ENCODE assay signal across 23 cellular contexts in genomic region chr13:21020176-21020575, GRCh38. TPM values are rescaled to one million over a fixed set of nuclear protein-coding genes. Genes with fewer than 3 reads are reported as not detected.
DNase-seq lines count a peak whose midpoint lies in the region; ATAC-seq and TF ChIP-seq lines count a peak whose summit lies in the region.
"Had no signal": no experiment of that assay in that cellular context is flagged by ENCODE, and none has a peak within 500 bp of the region (broad histone marks: within the 10 kb centered on the region; RNA-seq: fewer than 3 reads in every experiment).

No MANE protein-coding gene starts in this region.

- no peak overlapping the region for H3K9ac ChIP-seq in IMR-90 (ENCODE audit: low read depth, low read length)

- H3K4me2 ChIP-seq in IMR-90 (ENCODE audit: low read depth, low read length) = no peak overlapping the region

- H2AFZ ChIP-seq in IMR-90 (replicated peaks; ENCODE audit: low read length, poor library complexity) = no peak overlapping the region

- no peaks in the 10 kb centered on the region for H3K27me3 ChIP-seq in AG04450 (ENCODE audit: control insufficient read depth, insufficient read depth, low read length)
- H3K27me3 ChIP-seq in IMR-90 (ENCODE audit: control insufficient read depth, insufficient read depth, low read length) = no peaks in the 10 kb centered on the region
- no peaks in the 10 kb centered on the region for H3K27me3 ChIP-seq in sigmoid colon

- no peak overlapping the region for H2BK15ac ChIP-seq in IMR-90 (ENCODE audit: low read depth, low read length)

- peak overlapping the region; percentile 34 for H3K27ac ChIP-seq in AG04450 (ENCODE audit: low read depth, low read length)
- H3K27ac ChIP-seq in IMR-90 (ENCODE audit: insufficient read depth, low read length) = peak overlapping the region; percentile 39; the same call in 1 of the 2 replicates
- peak overlapping the region; percentile 59 to 77 (median 76) for H3K27ac ChIP-seq in sigmoid colon
- H3K27ac ChIP-seq: C4-2B had no signal

- H4K5ac ChIP-seq in IMR-90 (ENCODE audit: low read depth, low read length) = peak overlapping the region; percentile 30; the same call in 1 of the 2 replicates

- H2BK5ac ChIP-seq in IMR-90 (ENCODE audit: low read depth, low read length, poor library complexity, severe bottlenecking) = peak overlapping the region; percentile 5

- no peak overlapping the region for H2AK5ac ChIP-seq in IMR-90 (ENCODE audit: low read depth, low read length)

- no peak overlapping the region for H3K14ac ChIP-seq in IMR-90 (replicated peaks; ENCODE audit: low read depth, low read length)

- ATAC-seq in IMR-90 (ENCODE audit: low read depth) (no peak), GM19351 (IDR thresholded peaks at IDR 0.05; ENCODE audit: unreplicated experiment) (no peak)
- ATAC-seq: activated CD8-positive, alpha-beta memory T cell treated with anti-CD3 and anti-CD28 coated beads, Interleukin-2, amount 10 ng/mL, durations not matched to agents 7 days and 5 days; activated T-cell treated with anti-CD3 and anti-CD28 coated beads, Interleukin-2, amount 50 U/mL, for 72 hours; HCT116; left colon; SK-N-SH treated with all-trans-retinoic acid at 6 μM for 48 hours; stimulated activated naive CD8-positive, alpha-beta T cell treated with anti-CD3 and anti-CD28 coated beads, Interleukin-15, amount 100 ng/mL, for 72 hours had no signal

- TF ChIP-seq EP300 in sigmoid colon (IDR thresholded peaks at IDR 0.05) = no peak

- no peak overlapping the region for H3K4ac ChIP-seq in IMR-90 (ENCODE audit: low read depth, low read length)

- no peaks in the 10 kb centered on the region for H3K9me3 ChIP-seq in AG04450 (ENCODE audit: control insufficient read depth, insufficient read depth, low read length)
- no peaks in the 10 kb centered on the region for H3K9me3 ChIP-seq in IMR-90 (ENCODE audit: control insufficient read depth, insufficient read depth, low read length)
- no peaks in the 10 kb centered on the region for H3K9me3 ChIP-seq in sigmoid colon

- no peak overlapping the region for H2BK20ac ChIP-seq in IMR-90 (ENCODE audit: low read depth, low read length)

- H3K56ac ChIP-seq in IMR-90 (ENCODE audit: extremely low read depth, insufficient read depth, low read length) = no peak overlapping the region

- no peak overlapping the region for H4K8ac ChIP-seq in IMR-90 (ENCODE audit: low read depth in 2 of 2, low read length in 2 of 2)

- H3K18ac ChIP-seq in IMR-90 (ENCODE audit: low read depth, low read length) = peak overlapping the region; percentile 18; the same call in 1 of the 2 replicates

- CTCF ChIA-PET in AG04450 (lab: Charles Lee) (interaction anchor here (0.7 kb wide), 1 partner anchor 111 kb away, joined by 6 read pairs; no protein-coding TSS in a partner anchor), IMR-90 (lab: Yijun Ruan, JAX) (no interaction called here)

- peaks cover 86% of the 10 kb centered on the region for H4K20me1 ChIP-seq in IMR-90 (ENCODE audit: insufficient read depth, low read length)

- H2AK9ac ChIP-seq in IMR-90 (replicated peaks; ENCODE audit: low read depth, low read length, poor library complexity) = no peak overlapping the region

- H3K9me1 ChIP-seq in IMR-90 (ENCODE audit: insufficient read depth, low read length) = peaks cover 34% of the 10 kb centered on the region

- TF ChIP-seq RAD21 in IMR-90 (IDR thresholded peaks at IDR 0.05; ENCODE audit: low read length) = no peak

- in situ Hi-C loops in IMR-90 (cut with MboI; ENCODE audit: low sequenced_read_pairs) = no loop called here
- in situ Hi-C loops in GM13977 (cut with MboI; ENCODE audit: low pct_unique_long_range_greater_than_20kb, low sequenced_read_pairs, unreplicated experiment) = no loop called here

- H3K23ac ChIP-seq in IMR-90 (ENCODE audit: low read depth, low read length) = peak overlapping the region; percentile 23; the same call in 1 of the 2 replicates

- intact Hi-C loops in IMR-90 (cut with micrococcal nuclease) = no loop called here
- intact Hi-C loops in sigmoid colon (cut with DNase I) = loop anchor here (2.0 kb wide), 1 partner anchor 41 kb away; the partner anchor contains the start of gene LATS2

- H4K91ac ChIP-seq in IMR-90 (ENCODE audit: insufficient read depth, low read depth, low read length) = no peak overlapping the region

- peaks cover 11 to 82% of the 10 kb centered on the region in 2 experiments for H3K79me1 ChIP-seq in IMR-90 (ENCODE audit: low read depth in 1 of 2, low read length in 2 of 2)

- H3K4me1 ChIP-seq in IMR-90 (ENCODE audit: control insufficient read depth, insufficient read depth, low read length) (peaks cover 40% of the 10 kb centered on the region), sigmoid colon (peaks cover 0 to 77% (median 73%) of the 10 kb centered on the region in 4 donors)

- H3K4me3 ChIP-seq in AG04450 (ENCODE audit: low read depth, low read length) = no peak overlapping the region
- H3K4me3 ChIP-seq in IMR-90 (ENCODE audit: insufficient read depth, low read depth, low read length) = no peak overlapping the region
- no peak overlapping the region for H3K4me3 ChIP-seq in fibroblast of the aortic adventitia (ENCODE audit: low read depth, low read length)
- no peak overlapping the region for H3K4me3 ChIP-seq in sigmoid colon

- no peak overlapping the region for H2BK120ac ChIP-seq in IMR-90 (ENCODE audit: low read depth, low read length)

- TF ChIP-seq CTCF in AG04450 (IDR thresholded peaks at IDR 0.05; ENCODE audit: low read depth, low read length) (no peak), IMR-90 (conservative IDR thresholded peaks at IDR 0.05; ENCODE audit: low read depth, low read length) (no peak), fibroblast of the aortic adventitia (IDR thresholded peaks at IDR 0.05; ENCODE audit: insufficient read depth, low read length) (no peak), sigmoid colon (IDR thresholded peaks at IDR 0.05) (no peak), GM13977 (IDR thresholded peaks at IDR 0.05; ENCODE audit: extremely low read depth, insufficient read depth, missing control alignments) (no peak)

- dilution Hi-C loops in IMR-90 (cut with HindIII; ENCODE audit: low sequenced_read_pairs, unreplicated experiment) = no loop called here

- 90% methylated on average over 2 of the region's 5 CpGs; no CpG with 5 or more reads in 1 of the 2 experiments for WGBS in IMR-90 (ENCODE audit: extremely low coverage in 2 of 2, insufficient read length in 1 of 2), 2 experiments
- 73 to 75% methylated on average over 5 of the region's 5 CpGs for WGBS in sigmoid colon, 2 donors

- TF ChIP-seq POLR2A in IMR-90 (IDR thresholded peaks at IDR 0.05; ENCODE audit: low read depth, low read length) = no peak
- TF ChIP-seq POLR2A in sigmoid colon (IDR thresholded peaks at IDR 0.05) = no peak

- H3K36me3 ChIP-seq in IMR-90 (ENCODE audit: control insufficient read depth, insufficient read depth, low read length) = peaks cover 8% of the 10 kb centered on the region
- H3K36me3 ChIP-seq in sigmoid colon = no peaks in the 10 kb centered on the region

- no TSS peak for BruUV-seq in IMR-90 (replicated peaks; lab: Mats Ljungman, UMichigan)

- no peak for DNase-seq in AG04450 (ENCODE audit: low read depth, low spot score)
- no peak for DNase-seq in IMR-90
- peak; percentile 70 for DNase-seq in fibroblast of the aortic adventitia (ENCODE audit: low read depth)
- DNase-seq in sigmoid colon = no peak
- no peak for DNase-seq in GM13977 (ENCODE audit: low spot score)
- no peak for DNase-seq in MV-4-11 (lab: John Stamatoyannopoulos, UW)
- DNase-seq: activated CD4-positive, alpha-beta T cell treated with anti-CD3 and anti-CD28 coated beads, Interleukin-2, amount 10 ng/mL, durations not matched to agents 7 days and 5 days; activated CD8-positive, alpha-beta memory T cell treated with anti-CD3 and anti-CD28 coated beads, Interleukin-2, amount 10 ng/mL, durations not matched to agents 7 days and 5 days; activated naive CD4-positive, alpha-beta T cell treated with Interleukin-2 at 50 U/mL for 16 hours; activated T-cell treated with anti-CD3 and anti-CD28 coated beads, Interleukin-2, amount 50 U/mL, for 72 hours; amniotic stem cell; caudate nucleus; left colon; mesendoderm; NCI-H2107; NCI-H446; NCI-H82; stimulated activated naive CD8-positive, alpha-beta T cell treated with anti-CD3 and anti-CD28 coated beads, Interleukin-15, amount 100 ng/mL, for 72 hours; T-helper 2 cell had no signal

- POLR2A ChIA-PET in AG04450 (lab: Yijun Ruan, JAX) (interaction anchor here (0.7 kb wide), 1 partner anchor 11 kb away, joined by 4 read pairs; no protein-coding TSS in a partner anchor), IMR-90 (lab: Charles Lee; ENCODE audit: unreplicated experiment) (no interaction called here)

TF ChIP-seq in IMR-90, 13 proteins besides CTCF, POLR2A, EP300 and RAD21:
- TF ChIP-seq NFE2L2 (IDR thresholded peaks at IDR 0.05; ENCODE audit: low read depth, low read length) = no peak
- no peak for TF ChIP-seq ELK1 (IDR thresholded peaks at IDR 0.05; ENCODE audit: borderline replicate concordance, low read depth, low read length)
- no peak for TF ChIP-seq RCOR1 (IDR thresholded peaks at IDR 0.05; ENCODE audit: insufficient replicate concordance, low read length)
- no peak for TF ChIP-seq MAZ (IDR thresholded peaks at IDR 0.05; ENCODE audit: borderline replicate concordance, low read depth, low read length)
- no peak for TF ChIP-seq CHD1 (IDR thresholded peaks at IDR 0.05; ENCODE audit: low read depth, low read length)
- TF ChIP-seq MAFK (IDR thresholded peaks at IDR 0.05; ENCODE audit: low read depth, low read length) = no peak
- no peak for TF ChIP-seq SMC3 (IDR thresholded peaks at IDR 0.05; ENCODE audit: low read depth, low read length)
- no peak for TF ChIP-seq CEBPB (IDR thresholded peaks at IDR 0.05; ENCODE audit: low read depth, low read length)
- no peak for TF ChIP-seq BHLHE40 (IDR thresholded peaks at IDR 0.05; ENCODE audit: low read depth, low read length)

RNA-seq across cellular contexts. Expression of gene LATS2, which starts 41.2 kb away (rescaled TPM):
- polyA plus RNA-seq in AG04450 (2011; rRNA removed) (19.3 and 21.7 TPM in 2 replicates), IMR-90 (2012; rRNA removed) (22.4 and 36.9 TPM in 2 replicates), sigmoid colon (1 to 10 TPM; 3.7 to 4.6 (median 4.2) TPM)
- polyA minus RNA-seq in AG04450 (2011; rRNA and poly(A)+ RNA removed) = 31.4 and 33.0 TPM in 2 replicates
- total RNA-seq in IMR-90 (2012; rRNA removed) (12.7 and 16.4 TPM in 2 replicates), fibroblast of the aortic adventitia (ENCODE audit: low replicate concordance) (19.3 and 24.5 TPM in 2 replicates), sigmoid colon (10 to 100 TPM; 21.8 to 45.5 (median 28.2) TPM)
- polyA plus RNA-seq in IMR-90 (2012; cell fraction: cytosol; rRNA removed) = 18.2 and 24.6 TPM in 2 replicates
- 41.2 and 51.8 TPM in 2 replicates for polyA plus RNA-seq in IMR-90 (2012; cell fraction: nucleus; rRNA removed; ENCODE audit: low replicate concordance)
